ENCODE assay signal across 1 cellular context in genomic region chrX:16215660-16216059, GRCh38.
TF ChIP-seq lines count a peak whose summit lies in the region.

No MANE protein-coding gene starts in this region.

TF ChIP-seq in H1, 55 proteins besides CTCF, POLR2A, EP300 and RAD21 (continued from another document):
- peak; percentile 79 for TF ChIP-seq CHD7 (IDR thresholded peaks at IDR 0.05; ENCODE audit: insufficient replicate concordance, low read length)
TF ChIP-seq in H1: peak in this region for 2.
